Comparison of ENCODE assay signal across 8 cellular contexts in genomic region chr1:222644649-222645005, GRCh38. TPM values are rescaled to one million over a fixed set of nuclear protein-coding genes. Genes with fewer than 3 reads are reported as not detected.
DNase-seq lines count a peak whose midpoint lies in the region; ATAC-seq, FAIRE-seq and TF ChIP-seq lines count a peak whose summit lies in the region.

No MANE protein-coding gene starts in this region.

- H3K79me2 ChIP-seq in OCI-LY1 (ENCODE audit: insufficient read depth, low read length), result peaks cover 13% of the 10 kb centered on the region

- H3K9me3 ChIP-seq in OCI-LY1 (ENCODE audit: low read length), result no peaks in the 10 kb centered on the region

- no peaks in the 10 kb centered on the region for H3K9me2 ChIP-seq in OCI-LY1 (ENCODE audit: low read depth, low read length)

- FAIRE-seq in GM12891 (lab: Jason Lieb, UNC), result peak; percentile 5

- H3K4me3 Mint-ChIP-seq in natural killer cell, result peak overlapping the region; percentile 91

- peak; percentile 38 to 65 (median 49) for ATAC-seq in natural killer cell

- DNase-seq in GM12891 (ENCODE audit: insufficient read length, low spot score) (no peak), natural killer cell (no peak), kidney tubule cell (ENCODE audit: low spot score) (no peak), RPMI8226 (no peak), ureter (ENCODE audit: low spot score) (no peak)
- DNase-seq in effector CD4-positive, alpha-beta T cell, result peak; percentile 29
- no peak for DNase-seq in stimulated activated CD4-positive, alpha-beta T cell treated with anti-CD3 and anti-CD28 coated beads, Interleukin-12 subunit alpha, Interleukin-12 subunit beta, amount 100 ng/mL, for 4 hours

- no peaks in the 10 kb centered on the region for H3K27me3 Mint-ChIP-seq in natural killer cell (ENCODE audit: low read depth in 2 of 2)

- H3K9me3 Mint-ChIP-seq in natural killer cell, result no peaks in the 10 kb centered on the region

- no peak for TF ChIP-seq CTCF in OCI-LY1 (IDR thresholded peaks at IDR 0.05; ENCODE audit: low read length)
- no peak for TF ChIP-seq CTCF in natural killer cell (IDR thresholded peaks at IDR 0.05)

- H3K36me3 Mint-ChIP-seq in natural killer cell, result no peaks in the 10 kb centered on the region

- peak overlapping the region; percentile 82 for H3K4me3 ChIP-seq in OCI-LY1 (ENCODE audit: low read depth, low read length, poor library complexity, severe bottlenecking)

- H4K20me1 ChIP-seq in OCI-LY1 (ENCODE audit: insufficient read depth, low read length), result no peaks in the 10 kb centered on the region

- peak overlapping the region; percentile 73 for H3K4me2 ChIP-seq in OCI-LY1 (ENCODE audit: low read length)

- no peak overlapping the region for H3K27ac ChIP-seq in OCI-LY1 (ENCODE audit: low read depth, low read length, poor library complexity, severe bottlenecking)

- no peaks in the 10 kb centered on the region for H3K27me3 ChIP-seq in OCI-LY1 (ENCODE audit: insufficient read depth, low read length)

- peaks cover 26% of the 10 kb centered on the region for H3K36me3 ChIP-seq in OCI-LY1 (ENCODE audit: insufficient read depth, low read length)

- H3K9ac ChIP-seq in OCI-LY1 (ENCODE audit: low read length), result peak overlapping the region; percentile 77

- peaks cover 19% of the 10 kb centered on the region for H3K4me1 ChIP-seq in OCI-LY1 (ENCODE audit: insufficient read depth, low read length, severe bottlenecking)

- peaks cover 25% of the 10 kb centered on the region in 2 donors for H3K4me1 Mint-ChIP-seq in natural killer cell

- TF ChIP-seq POLR2A in GM12891 (IDR thresholded peaks at IDR 0.05; ENCODE audit: low read depth, low read length), result no peak

- intact Hi-C loops in natural killer cell (cut with micrococcal nuclease), result loop anchor here (1.0 kb wide), 2 partner anchors 11 to 68 kb away; partner anchors contain the start of genes AIDA and BROX

- peak overlapping the region; percentile 98 for H3K27ac Mint-ChIP-seq in natural killer cell

- no peak overlapping the region for H2AFZ ChIP-seq in OCI-LY1 (ENCODE audit: low read length)

- no peaks in the 10 kb centered on the region for H3F3A ChIP-seq in OCI-LY1 (ENCODE audit: insufficient read depth, low read length)

TF ChIP-seq in GM12891, 5 proteins besides CTCF, POLR2A, EP300 and RAD21:
- TF ChIP-seq TAF1 (IDR thresholded peaks at IDR 0.05; ENCODE audit: low read depth, low read length), result no peak
- no peak for TF ChIP-seq POLR2AphosphoS5 (IDR thresholded peaks at IDR 0.05; ENCODE audit: low read depth, low read length)
- TF ChIP-seq PAX5 (IDR thresholded peaks at IDR 0.05; ENCODE audit: insufficient read depth, low read length, severe bottlenecking), result no peak

RNA-seq across cellular contexts. Expression of gene MIA3, which starts 26.7 kb away (rescaled TPM):
- polyA plus RNA-seq in GM12891 (2012; ENCODE audit: low read depth, missing spikeins), result 21.1 TPM
- total RNA-seq in natural killer cell, result 10 to 100 TPM; 87.0 to 98.8 (median 94.0) TPM
- 71.9 TPM for total RNA-seq in ureter

RNA-seq across cellular contexts. Expression of gene TAF1A, which starts 54.9 kb away (rescaled TPM):
- polyA plus RNA-seq in GM12891 (2012; ENCODE audit: low read depth, missing spikeins), result 2.5 TPM
- 10 to 100 TPM in 1 of 3 donors, 1 to 10 TPM in 2; 5.2 to 10.4 (median 7.1) TPM for total RNA-seq in natural killer cell
- 11.3 TPM for total RNA-seq in ureter
